ENCODE assay signal across 21 cellular contexts in genomic region chr7:13028731-13029099, GRCh38.
DNase-seq lines count a peak whose midpoint lies in the region; FAIRE-seq and TF ChIP-seq lines count a peak whose summit lies in the region.
"Had no signal": no experiment of that assay in that cellular context is flagged by ENCODE, and none has a peak within 500 bp of the region (broad histone marks: within the 10 kb centered on the region; RNA-seq: fewer than 3 reads in every experiment).

No MANE protein-coding gene starts in this region.

- H3K27ac ChIP-seq in uterus = peak overlapping the region; percentile 25
- H3K27ac ChIP-seq in ovary = no peak overlapping the region

- H3K4me3 Mint-ChIP-seq in mesothelial cell of epicardium (no peak overlapping the region), Calu3 (ENCODE audit: low read depth, unreplicated experiment) (no peak overlapping the region)
- H3K4me3 Mint-ChIP-seq in activated naive CD4-positive, alpha-beta T cell treated with anti-CD3 and anti-CD28 coated beads for 36 hours = no peak overlapping the region
- H3K4me3 Mint-ChIP-seq: CD4-positive, CD25-positive, alpha-beta regulatory T cell had no signal

- BruUV-seq in Calu3 (replicated peaks; lab: Mats Ljungman, UMichigan) = no TSS peak

- H3K27ac Mint-ChIP-seq in mesothelial cell of epicardium (peak overlapping the region; percentile 28), Calu3 (ENCODE audit: unreplicated experiment) (no peak overlapping the region)
- H3K27ac Mint-ChIP-seq in activated naive CD4-positive, alpha-beta T cell treated with anti-CD3 and anti-CD28 coated beads for 36 hours = no peak overlapping the region
- H3K27ac Mint-ChIP-seq: CD4-positive, CD25-positive, alpha-beta regulatory T cell had no signal

- H3K27me3 ChIP-seq in uterus = no peaks in the 10 kb centered on the region
- H3K27me3 ChIP-seq in ovary = no peaks in the 10 kb centered on the region
- H3K27me3 ChIP-seq: MG63 had no signal

- H3K4me3 ChIP-seq in uterus (no peak overlapping the region), ovary (no peak overlapping the region)
- H3K4me3 ChIP-seq: MG63 had no signal

- FAIRE-seq in endometrium (lab: Jason Lieb, UNC) = peak; percentile 93
- FAIRE-seq: H1 had no signal

- H3K4me1 ChIP-seq in uterus (no peaks in the 10 kb centered on the region), ovary (ENCODE audit: insufficient read depth) (no peaks in the 10 kb centered on the region)

- H3K9me3 Mint-ChIP-seq in mesothelial cell of epicardium (peaks cover 5% of the 10 kb centered on the region), Calu3 (ENCODE audit: low read depth, unreplicated experiment) (no peaks in the 10 kb centered on the region)
- no peaks in the 10 kb centered on the region for H3K9me3 Mint-ChIP-seq in activated naive CD4-positive, alpha-beta T cell treated with anti-CD3 and anti-CD28 coated beads for 36 hours
- H3K9me3 Mint-ChIP-seq: CD4-positive, CD25-positive, alpha-beta regulatory T cell had no signal

- intact Hi-C loops in uterus (cut with DNase I; ENCODE audit: low total_unique reads) (no loop called here), ovary (cut with DNase I) (no loop called here), Calu3 (cut with micrococcal nuclease; ENCODE audit: unreplicated experiment) (no loop called here)
- intact Hi-C loops in activated naive CD4-positive, alpha-beta T cell treated with anti-CD3 and anti-CD28 coated beads for 36 hours (cut with micrococcal nuclease) = no loop called here

- TF ChIP-seq POLR2A in uterus (IDR thresholded peaks at IDR 0.05) (no peak), ovary (IDR thresholded peaks at IDR 0.05) (no peak)

- H3K27me3 Mint-ChIP-seq in mesothelial cell of epicardium (ENCODE audit: low read depth) = no peaks in the 10 kb centered on the region
- no peaks in the 10 kb centered on the region for H3K27me3 Mint-ChIP-seq in Calu3 (ENCODE audit: unreplicated experiment)
- peaks cover 7% of the 10 kb centered on the region for H3K27me3 Mint-ChIP-seq in activated naive CD4-positive, alpha-beta T cell treated with anti-CD3 and anti-CD28 coated beads for 36 hours (ENCODE audit: low read depth)
- H3K27me3 Mint-ChIP-seq: CD4-positive, CD25-positive, alpha-beta regulatory T cell had no signal

- no peaks in the 10 kb centered on the region for H3K9me3 ChIP-seq in uterus
- no peaks in the 10 kb centered on the region for H3K9me3 ChIP-seq in ovary

- DNase-seq in brain pericyte (ENCODE audit: low read depth, low spot score) = peak; percentile 74
- no peak for DNase-seq in mesothelial cell of epicardium (ENCODE audit: low spot score in 2 of 2, unreplicated experiment in 2 of 2)
- no peak for DNase-seq in uterus
- no peak for DNase-seq in ovary
- no peak for DNase-seq in Calu3
- DNase-seq in activated naive CD4-positive, alpha-beta T cell treated with anti-CD3 and anti-CD28 coated beads for 36 hours = no peak
- DNase-seq: CD4-positive, CD25-positive, alpha-beta regulatory T cell; DMS 273 treated with DMSO at 0.1 percent for 48 hours; DMS79 treated with DMSO at 0.1 percent for 48 hours; Kasumi-1; MG63; NCI-H1048; NCI-H1436; NCI-H187 treated with DMSO at 0.1 percent for 48 hours; NCI-H2107; NCI-H2227 treated with DMSO at 0.1 percent for 48 hours; NCI-H510A; NCI-H748 treated with DMSO at 0.1 percent for 48 hours; SIG-M5 had no signal

- CTCF ChIA-PET in Calu3 (lab: Charles Lee) = interaction anchor here (0.7 kb wide), 1 partner anchor 1464 kb away, joined by 3 read pairs; no protein-coding TSS in a partner anchor
- CTCF ChIA-PET in activated naive CD4-positive, alpha-beta T cell treated with anti-CD3 and anti-CD28 coated beads for 36 hours (lab: Charles Lee) = interaction anchor here (0.7 kb wide), 1 partner anchor 27 kb away, joined by 3 read pairs; no protein-coding TSS in a partner anchor

- H3K36me3 Mint-ChIP-seq in mesothelial cell of epicardium (no peaks in the 10 kb centered on the region), Calu3 (ENCODE audit: insufficient read depth, unreplicated experiment) (no peaks in the 10 kb centered on the region)
- H3K36me3 Mint-ChIP-seq in activated naive CD4-positive, alpha-beta T cell treated with anti-CD3 and anti-CD28 coated beads for 36 hours (ENCODE audit: low read depth) = no peaks in the 10 kb centered on the region
- H3K36me3 Mint-ChIP-seq: CD4-positive, CD25-positive, alpha-beta regulatory T cell had no signal

- 7 to 10% (median 8%) methylated on average over 2 of the region's 2 CpGs for WGBS in ovary, 3 donors

- no peak for TF ChIP-seq EP300 in ovary (IDR thresholded peaks at IDR 0.05)

- H3K4me1 Mint-ChIP-seq in mesothelial cell of epicardium (peaks cover 29% of the 10 kb centered on the region), Calu3 (ENCODE audit: low read depth, unreplicated experiment) (peaks cover 7% of the 10 kb centered on the region)
- H3K4me1 Mint-ChIP-seq in activated naive CD4-positive, alpha-beta T cell treated with anti-CD3 and anti-CD28 coated beads for 36 hours (ENCODE audit: low read depth) = no peaks in the 10 kb centered on the region
- H3K4me1 Mint-ChIP-seq: CD4-positive, CD25-positive, alpha-beta regulatory T cell had no signal

- TF ChIP-seq CTCF in mesothelial cell of epicardium (IDR thresholded peaks at IDR 0.05; ENCODE audit: unreplicated experiment) (no peak), uterus (IDR thresholded peaks at IDR 0.05) (no peak), ovary (IDR thresholded peaks at IDR 0.05) (no peak), Calu3 (IDR thresholded peaks at IDR 0.05; ENCODE audit: unreplicated experiment) (no peak)

- H3K36me3 ChIP-seq in uterus = no peaks in the 10 kb centered on the region
- no peaks in the 10 kb centered on the region for H3K36me3 ChIP-seq in ovary
- H3K36me3 ChIP-seq: MG63 had no signal

Comparison
In these comparisons a context has a peak if more than half of its experiments do, and no peak if none do; other contexts are left out.
1. H3K27ac ChIP-seq: peak in uterus (2 of 2); none in ovary (0 of 2).